Comparison of ENCODE assay signal across 21 cellular contexts in the genomic region with DNA sequence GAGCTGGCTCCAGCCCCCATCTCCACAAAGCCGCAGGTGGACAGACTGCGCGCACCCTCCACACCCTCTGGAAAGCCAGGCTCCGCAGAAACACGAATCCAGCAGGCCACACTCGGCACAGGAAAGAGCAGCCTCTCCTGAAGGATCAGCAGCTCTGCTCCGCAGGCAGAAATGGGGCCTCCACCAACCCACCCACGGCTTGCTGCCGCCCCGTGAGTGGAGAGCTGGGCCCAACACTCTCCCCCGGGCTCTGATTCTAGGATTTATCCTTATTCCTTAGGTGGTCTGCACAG. TPM values are rescaled to one million over a fixed set of nuclear protein-coding genes. Genes with fewer than 3 reads are reported as not detected.
A peak's percentile ranks its signal among the peaks of the same experiment; 100 is the strongest.
DNase-seq lines count a peak whose midpoint lies in the region; ATAC-seq, FAIRE-seq and TF ChIP-seq lines count a peak whose summit lies in the region.
"Had no signal": no experiment of that assay in that cellular context is flagged by ENCODE, and none has a peak within 500 bp of the region (broad histone marks: within the 10 kb centered on the region; RNA-seq: fewer than 3 reads in every experiment).

No MANE protein-coding gene starts in this region.

- no peaks in the 10 kb centered on the region for H3K27me3 ChIP-seq in BLaER1 treated with 17β-estradiol and CSF1 and Interleukin-3, amounts not matched to agents 10 nM and 100 nM
- no peaks in the 10 kb centered on the region for H3K27me3 ChIP-seq in HUES64 (ENCODE audit: insufficient read depth, low read length)
- H3K27me3 ChIP-seq in naive thymus-derived CD4-positive, alpha-beta T cell (ENCODE audit: control insufficient read depth in 2 of 2, insufficient read depth in 2 of 2, low read length in 2 of 2) = no peaks in the 10 kb centered on the region
- H3K27me3 ChIP-seq: uterus had no signal

- H3K9ac ChIP-seq in BLaER1 treated with 17β-estradiol and CSF1 and Interleukin-3, amounts not matched to agents 10 nM and 100 nM = peak overlapping the region in 9 of 11 experiments; percentile 1 to 72 (median 51); a peak in 17 of 22 replicates
- 0 out of 2 replicates have a peak overlapping the region, but pooled peaks have one; percentile 12 for H3K9ac ChIP-seq in HUES64 (ENCODE audit: low read depth, low read length)
- H3K9ac ChIP-seq: parathyroid adenoma had no signal

- H3K4me2 ChIP-seq in BLaER1 treated with 17β-estradiol and CSF1 and Interleukin-3, amounts not matched to agents 10 nM and 100 nM = peak overlapping the region; percentile 64 to 87 (median 73)

- CTCF ChIA-PET in naive thymus-derived CD4-positive, alpha-beta T cell (lab: Charles Lee) = interaction anchor here (1.0 to 2.3 kb wide), 9 partner anchors 9 to 130 kb away, joined by 3 to 18 read pairs (median 4); no protein-coding TSS in a partner anchor

- ATAC-seq in naive thymus-derived CD4-positive, alpha-beta T cell = no peak
- no peak for ATAC-seq in HG02885 (IDR thresholded peaks at IDR 0.05; ENCODE audit: poor library complexity, unreplicated experiment)

- no peak for TF ChIP-seq CTCF in brain (conservative IDR thresholded peaks at IDR 0.05)

- peaks cover 4% of the 10 kb centered on the region for H3K36me3 Mint-ChIP-seq in brain
- H3K36me3 Mint-ChIP-seq in naive thymus-derived CD4-positive, alpha-beta T cell = peaks cover 0 to 2% (median 0%) of the 10 kb centered on the region in 5 donors

- DNase-seq in naive thymus-derived CD4-positive, alpha-beta T cell = no peak
- no peak for DNase-seq in SHP77 treated with DMSO at 0.1 percent for 48 hours (lab: John Stamatoyannopoulos, UW)
- no peak for DNase-seq in T-helper 2 cell
- DNase-seq in HTR-8/SVneo (ENCODE audit: insufficient read length, low spot score) = no peak
- DNase-seq: ACHN, islet precursor cell, Karpas-422, mammary epithelial cell, NCI-H187, NCI-H748 treated with DMSO at 0.1 percent for 48 hours had no signal

- H3K4me3 ChIP-seq in BLaER1 treated with 17β-estradiol and CSF1 and Interleukin-3, amounts not matched to agents 10 nM and 100 nM = no peak overlapping the region
- H3K4me3 ChIP-seq in HUES64 (ENCODE audit: low read length) = no peak overlapping the region
- no peak overlapping the region for H3K4me3 ChIP-seq in naive thymus-derived CD4-positive, alpha-beta T cell (ENCODE audit: low read length)
- H3K4me3 ChIP-seq: uterus had no signal

- peaks cover 87% of the 10 kb centered on the region for H3K4me1 Mint-ChIP-seq in brain
- H3K4me1 Mint-ChIP-seq in naive thymus-derived CD4-positive, alpha-beta T cell = peaks cover 30 to 77% (median 59%) of the 10 kb centered on the region in 7 donors

- peak overlapping the region; percentile 14 to 86 (median 27) for H3K27ac Mint-ChIP-seq in brain
- peak overlapping the region in 5 of 9 donors; percentile 2 to 71 (median 59) for H3K27ac Mint-ChIP-seq in naive thymus-derived CD4-positive, alpha-beta T cell
- H3K27ac Mint-ChIP-seq: activated T-cell treated with anti-CD3 and anti-CD28 coated beads, Interleukin-2, amount 50 U/mL, for 72 hours had no signal

- H3K27ac ChIP-seq in BLaER1 treated with 17β-estradiol and CSF1 and Interleukin-3, amounts not matched to agents 10 nM and 100 nM = peak overlapping the region in 7 of 11 experiments; percentile 30 to 68 (median 54); a peak in 13 of 22 replicates
- no peak overlapping the region for H3K27ac ChIP-seq in HUES64 (ENCODE audit: low read depth, low read length)
- H3K27ac ChIP-seq in naive thymus-derived CD4-positive, alpha-beta T cell (ENCODE audit: low read depth, low read length) = no peak overlapping the region
- H3K27ac ChIP-seq: parathyroid adenoma, uterus had no signal

- peaks cover 0 to 8% (median 0%) of the 10 kb centered on the region in 11 experiments; a peak in 1 of 22 replicates for H3K9me3 ChIP-seq in BLaER1 treated with 17β-estradiol and CSF1 and Interleukin-3, amounts not matched to agents 10 nM and 100 nM (replicated peaks in 1 of 11)
- H3K9me3 ChIP-seq in HUES64 (ENCODE audit: insufficient read depth, low read depth, low read length) = no peaks in the 10 kb centered on the region
- H3K9me3 ChIP-seq in naive thymus-derived CD4-positive, alpha-beta T cell (ENCODE audit: control insufficient read depth in 2 of 3, low read length in 3 of 3) = no peaks in the 10 kb centered on the region
- H3K9me3 ChIP-seq: uterus had no signal

- FAIRE-seq in HTR-8/SVneo (lab: Jason Lieb, UNC) = no peak
- FAIRE-seq: astrocyte, D721Med, TTC549 had no signal

- WGBS in HUES64 = 86% methylated on average over 11 of the region's 11 CpGs

- peaks cover 3% of the 10 kb centered on the region for H3K27me3 Mint-ChIP-seq in brain
- H3K27me3 Mint-ChIP-seq in naive thymus-derived CD4-positive, alpha-beta T cell = no peaks in the 10 kb centered on the region
- H3K27me3 Mint-ChIP-seq: activated CD4-positive, alpha-beta T cell treated with anti-CD3 and anti-CD28 coated beads for 36 hours had no signal

- intact Hi-C loops in naive thymus-derived CD4-positive, alpha-beta T cell (cut with micrococcal nuclease) = loop anchor here (1.0 to 5.0 kb wide), 5 partner anchors 110 to 276 kb away; partner anchors contain the start of genes ADRM1 (in 1 of the 2), PSMA7 (in 1 of the 2) and SS18L1 (in 1 of the 2)

- H4K20me1 ChIP-seq in BLaER1 treated with 17β-estradiol and CSF1 and Interleukin-3, amounts not matched to agents 10 nM and 100 nM = peaks cover 95 to 100% (median 98%) of the 10 kb centered on the region in 11 experiments

- H3K9me3 Mint-ChIP-seq in brain = no peaks in the 10 kb centered on the region
- H3K9me3 Mint-ChIP-seq in naive thymus-derived CD4-positive, alpha-beta T cell = no peaks in the 10 kb centered on the region
- H3K9me3 Mint-ChIP-seq: activated T-cell treated with anti-CD3 and anti-CD28 coated beads, Interleukin-2, amount 50 U/mL, for 72 hours had no signal

- H3K4me3 Mint-ChIP-seq in brain = peak overlapping the region in 3 of 5 experiments; percentile 12 to 68 (median 66)
- peak overlapping the region in 2 of 10 donors; percentile 24 to 46 for H3K4me3 Mint-ChIP-seq in naive thymus-derived CD4-positive, alpha-beta T cell
- H3K4me3 Mint-ChIP-seq: activated CD4-positive, alpha-beta T cell treated with anti-CD3 and anti-CD28 coated beads for 36 hours had no signal

- POLR2A ChIA-PET in naive thymus-derived CD4-positive, alpha-beta T cell (lab: Charles Lee) = interaction anchor here (0.5 to 1.6 kb wide), 5 partner anchors 40 to 122 kb away, joined by 3 to 8 read pairs (median 5); partner anchors contain the start of gene LSM14B

- H3K36me3 ChIP-seq in BLaER1 treated with 17β-estradiol and CSF1 and Interleukin-3, amounts not matched to agents 10 nM and 100 nM = peaks cover 0 to 14% (median 3%) of the 10 kb centered on the region in 11 experiments; a peak in 8 of 22 replicates
- no peaks in the 10 kb centered on the region for H3K36me3 ChIP-seq in HUES64 (ENCODE audit: insufficient read depth, low read length)
- H3K36me3 ChIP-seq in naive thymus-derived CD4-positive, alpha-beta T cell (ENCODE audit: control insufficient read depth in 2 of 3, insufficient read depth in 3 of 3, low read length in 3 of 3) = no peaks in the 10 kb centered on the region
- H3K36me3 ChIP-seq: uterus had no signal

- peaks cover 23 to 56% (median 48%) of the 10 kb centered on the region in 10 experiments for H3K4me1 ChIP-seq in BLaER1 treated with 17β-estradiol and CSF1 and Interleukin-3, amounts not matched to agents 10 nM and 100 nM
- H3K4me1 ChIP-seq in HUES64 (ENCODE audit: insufficient read depth, low read length) = peaks cover 17% of the 10 kb centered on the region
- peaks cover 9 to 26% of the 10 kb centered on the region in 2 donors for H3K4me1 ChIP-seq in naive thymus-derived CD4-positive, alpha-beta T cell (ENCODE audit: control insufficient read depth in 2 of 2, insufficient read depth in 2 of 2, low read length in 2 of 2)
- H3K4me1 ChIP-seq: parathyroid adenoma had no signal

RNA-seq across cellular contexts. Expression of gene TAF4, which starts 39.2 kb away (rescaled TPM):
- 17.4 TPM for polyA plus RNA-seq in HUES64 (2013, experiment 1 of 2)
- 19.0 TPM for polyA plus RNA-seq in HUES64 (2013, experiment 2 of 2)
- 15.1 TPM for polyA plus RNA-seq in brain (ENCODE audit: insufficient read depth, low read depth, low replicate concordance)
- 10 to 100 TPM; 19.8 to 43.7 (median 23.7) TPM for total RNA-seq in naive thymus-derived CD4-positive, alpha-beta T cell
- 1 to 10 TPM in 1 of 2 donors, under 1 TPM in 1; 0.74 to 2.3 TPM for polyA plus RNA-seq in naive thymus-derived CD4-positive, alpha-beta T cell

Comparison
In these comparisons a context has a peak if more than half of its experiments do, and no peak if none do; other contexts are left out.
1. H3K27ac ChIP-seq: peak in BLaER1 treated with 17β-estradiol and CSF1 and Interleukin-3, amounts not matched to agents 10 nM and 100 nM (7 of 11); none in HUES64 (single experiment) and naive thymus-derived CD4-positive, alpha-beta T cell (single experiment).